In genomic region chr4:119212251-119212963, GRCh38 we compare ENCODE assay signal across 8 cellular contexts. TPM values are rescaled to one million over a fixed set of nuclear protein-coding genes. Genes with fewer than 3 reads are reported as not detected.
DNase-seq lines count a peak whose midpoint lies in the region; ATAC-seq and TF ChIP-seq lines count a peak whose summit lies in the region.

Gene USP53 (plus strand): TSS chr4:119212713. CDS start chr4:119239760, 27,047 bp downstream.

- POLR2A ChIA-PET in activated CD4-positive, alpha-beta T cell treated with anti-CD3 and anti-CD28 coated beads for 36 hours (lab: Charles Lee) = interaction anchor here (0.7 to 2.4 kb wide), 6 partner anchors 14 to 384 kb away, joined by 3 to 15 read pairs (median 4); a partner anchor contains a TSS

- TF ChIP-seq CTCF in AG09319 (IDR thresholded peaks at IDR 0.05; ENCODE audit: low read depth, low read length) (no peak), chondrocyte (IDR thresholded peaks at IDR 0.05) (no peak)

- H3K27ac Mint-ChIP-seq in activated CD4-positive, alpha-beta T cell treated with anti-CD3 and anti-CD28 coated beads for 36 hours = peak within 1 kb of the TSS; percentile 91
- peak within 1 kb of the TSS; percentile 93 for H3K27ac Mint-ChIP-seq in chondrocyte (ENCODE audit: unreplicated experiment)

- peak; percentile 69 for TF ChIP-seq POLR2A in GM19193 (IDR thresholded peaks at IDR 0.05; ENCODE audit: extremely low read depth, insufficient read depth, insufficient read length)

- CTCF ChIA-PET in activated CD4-positive, alpha-beta T cell treated with anti-CD3 and anti-CD28 coated beads for 36 hours (lab: Charles Lee) = interaction anchor here (0.6 to 1.8 kb wide), 7 partner anchors 11 to 229 kb away, joined by 3 to 7 read pairs (median 4); no protein-coding TSS in a partner anchor

- DNase-seq in AG09319 (ENCODE audit: extremely low read depth, low read depth) (peak; percentile 93), NCI-H510A treated with DMSO at 0.1 percent for 48 hours (lab: John Stamatoyannopoulos, UW) (peak; percentile 86), chondrocyte (ENCODE audit: low spot score) (peak; percentile 98), islet precursor cell (peak; percentile 100)
- DNase-seq in activated CD4-positive, alpha-beta T cell treated with anti-CD3 and anti-CD28 coated beads for 36 hours = peak; percentile 99
- peak; percentile 99 for DNase-seq in stimulated activated CD4-positive, alpha-beta T cell treated with anti-CD3 and anti-CD28 coated beads, Interleukin-12 subunit alpha, Interleukin-12 subunit beta, amount 100 ng/mL, for 4 hours

- peaks cover 39% of the 10 kb centered on the region for H3K4me1 Mint-ChIP-seq in activated CD4-positive, alpha-beta T cell treated with anti-CD3 and anti-CD28 coated beads for 36 hours
- H3K4me1 Mint-ChIP-seq in chondrocyte (ENCODE audit: low read depth) = peaks cover 41% of the 10 kb centered on the region

- H3K27me3 Mint-ChIP-seq in activated CD4-positive, alpha-beta T cell treated with anti-CD3 and anti-CD28 coated beads for 36 hours = no peaks in the 10 kb centered on the region
- H3K27me3 Mint-ChIP-seq in chondrocyte (ENCODE audit: low read depth) = no peaks in the 10 kb centered on the region

- peak within 1 kb of the TSS; percentile 86 for H3K4me3 Mint-ChIP-seq in activated CD4-positive, alpha-beta T cell treated with anti-CD3 and anti-CD28 coated beads for 36 hours
- peak within 1 kb of the TSS; percentile 98 for H3K4me3 Mint-ChIP-seq in chondrocyte (ENCODE audit: unreplicated experiment)

- intact Hi-C loops in activated CD4-positive, alpha-beta T cell treated with anti-CD3 and anti-CD28 coated beads for 36 hours (cut with DNase I, micrococcal nuclease) = loop anchor here (1.0 to 10.0 kb wide), 10 partner anchors 26 to 934 kb away; partner anchors contain the start of genes METTL14 (in 1 of the 2) and SEC24D (in 1 of the 2)

- peak; percentile 93 for ATAC-seq in HG03432 (IDR thresholded peaks at IDR 0.05; ENCODE audit: unreplicated experiment)
- ATAC-seq in activated CD4-positive, alpha-beta T cell treated with anti-CD3 and anti-CD28 coated beads for 36 hours = peak; percentile 92

- peaks cover 3% of the 10 kb centered on the region for H3K36me3 Mint-ChIP-seq in activated CD4-positive, alpha-beta T cell treated with anti-CD3 and anti-CD28 coated beads for 36 hours (ENCODE audit: low read depth)
- peaks cover 3% of the 10 kb centered on the region for H3K36me3 Mint-ChIP-seq in chondrocyte (ENCODE audit: low read depth)

- no peaks in the 10 kb centered on the region for H3K9me3 Mint-ChIP-seq in activated CD4-positive, alpha-beta T cell treated with anti-CD3 and anti-CD28 coated beads for 36 hours (ENCODE audit: low read depth)
- no peaks in the 10 kb centered on the region for H3K9me3 Mint-ChIP-seq in chondrocyte (ENCODE audit: low read depth)

RNA-seq across cellular contexts. Expression of gene USP53, which starts in this region (rescaled TPM):
- total RNA-seq in activated CD4-positive, alpha-beta T cell treated with anti-CD3 and anti-CD28 coated beads for 36 hours = 10 to 100 TPM; 11.4 to 14.0 TPM
- 20.0 to 22.3 TPM (median 20.0 TPM) in 3 replicates for total RNA-seq in chondrocyte

Comparison
In these comparisons a context has a peak if more than half of its experiments do, and no peak if none do; other contexts are left out.
1. Peak in every context shown above with its lines: DNase-seq and ATAC-seq.